Comparison of ENCODE assay signal across 15 cellular contexts in genomic region chr3:122427857-122428471, GRCh38. TPM values are rescaled to one million over a fixed set of nuclear protein-coding genes. Genes with fewer than 3 reads are reported as not detected.
A peak's percentile ranks its signal among the peaks of the same experiment; 100 is the strongest.
DNase-seq lines count a peak whose midpoint lies in the region; ATAC-seq and TF ChIP-seq lines count a peak whose summit lies in the region.
"Had no signal": no experiment of that assay in that cellular context is flagged by ENCODE, and none has a peak within 500 bp of the region (broad histone marks: within the 10 kb centered on the region; RNA-seq: fewer than 3 reads in every experiment).

No MANE protein-coding gene starts in this region.

- no peak overlapping the region for H3K9ac ChIP-seq in OCI-LY3 (ENCODE audit: low read length)
- H3K9ac ChIP-seq in mammary epithelial cell (ENCODE audit: insufficient read depth, low read length): no peak overlapping the region
- no peak overlapping the region for H3K9ac ChIP-seq in smooth muscle cell (ENCODE audit: low read depth)
- H3K9ac ChIP-seq: KMS-11, parathyroid adenoma had no signal

- H3K4me1 Mint-ChIP-seq in activated T-cell treated with anti-CD3 and anti-CD28 coated beads, Interleukin-2, amount 50 U/mL, for 24 hours (ENCODE audit: low read depth): peaks cover 33% of the 10 kb centered on the region

- no peaks in the 10 kb centered on the region for H3K27me3 Mint-ChIP-seq in activated T-cell treated with anti-CD3 and anti-CD28 coated beads, Interleukin-2, amount 50 U/mL, for 24 hours

- H3K36me3 ChIP-seq in OCI-LY3 (replicated peaks; ENCODE audit: low read depth, low read length): peaks cover 64% of the 10 kb centered on the region
- H3K36me3 ChIP-seq in mammary epithelial cell (ENCODE audit: insufficient read depth, low read length): peaks cover 39% of the 10 kb centered on the region
- peaks cover 10% of the 10 kb centered on the region for H3K36me3 ChIP-seq in smooth muscle cell (ENCODE audit: low read depth)

- no peak for TF ChIP-seq CTCF in OCI-LY3 (IDR thresholded peaks at IDR 0.05; ENCODE audit: low read depth, low read length)
- no peak for TF ChIP-seq CTCF in mammary epithelial cell (conservative IDR thresholded peaks at IDR 0.05 in 1 of 2, IDR thresholded peaks at IDR 0.05 in 1 of 2; ENCODE audit: extremely low read depth in 1 of 2, insufficient read depth in 1 of 2, low read depth in 1 of 2, low read length in 2 of 2)
- no peak for TF ChIP-seq CTCF in smooth muscle cell (IDR thresholded peaks at IDR 0.05; ENCODE audit: borderline replicate concordance, insufficient read depth, poor library complexity, severe bottlenecking)

- ATAC-seq in HG02763 (IDR thresholded peaks at IDR 0.05; ENCODE audit: unreplicated experiment) (no peak), HG03432 (IDR thresholded peaks at IDR 0.05; ENCODE audit: unreplicated experiment) (no peak)

- H3K79me2 ChIP-seq in OCI-LY3 (ENCODE audit: low read length): no peaks in the 10 kb centered on the region
- peaks cover 9% of the 10 kb centered on the region for H3K79me2 ChIP-seq in mammary epithelial cell (ENCODE audit: insufficient read depth, low read length)
- no peaks in the 10 kb centered on the region for H3K79me2 ChIP-seq in smooth muscle cell (ENCODE audit: low read depth)

- DNase-seq in activated T-cell treated with anti-CD3 and anti-CD28 coated beads, Interleukin-2, amount 50 U/mL, for 24 hours: no peak
- DNase-seq in activated T-cell treated with anti-CD3 and anti-CD28 coated beads for 4 hours: no peak
- DNase-seq in mammary epithelial cell: peak; percentile 34
- DNase-seq in smooth muscle cell (lab: John Stamatoyannopoulos, UW; ENCODE audit: unreplicated experiment): no peak
- no peak for DNase-seq in DMS53 (lab: John Stamatoyannopoulos, UW)
- DNase-seq: ACHN, dermis blood vessel endothelial cell, NCI-H1436 treated with DMSO at 0.1 percent for 48 hours, Peyer's patch, upper lobe of left lung had no signal

- in situ Hi-C loops in mammary epithelial cell (cut with MboI; ENCODE audit: low sequenced_read_pairs in 2 of 2): no loop called here

- WGBS in mammary epithelial cell (ENCODE audit: low coverage, missing lambda C conversion rate): 81% methylated on average over 2 of the region's 2 CpGs
- WGBS in smooth muscle cell (ENCODE audit: low lambda C conversion rate): 95% methylated on average over 2 of the region's 2 CpGs

- BruUV-seq in mammary epithelial cell (replicated peaks; lab: Mats Ljungman, UMichigan): no TSS peak

- H3K4me1 ChIP-seq in OCI-LY3 (ENCODE audit: low read length) (peaks cover 12% of the 10 kb centered on the region), mammary epithelial cell (ENCODE audit: insufficient read depth, low read length) (no peaks in the 10 kb centered on the region), smooth muscle cell (ENCODE audit: low read depth) (no peaks in the 10 kb centered on the region)
- H3K4me1 ChIP-seq: parathyroid adenoma, Peyer's patch, upper lobe of left lung had no signal

- H3K4me3 ChIP-seq in OCI-LY3 (ENCODE audit: low read length): no peak overlapping the region
- no peak overlapping the region for H3K4me3 ChIP-seq in mammary epithelial cell (replicated peaks in 1 of 3; ENCODE audit: insufficient read depth in 1 of 3, low read depth in 2 of 3, low read length in 3 of 3)
- no peak overlapping the region for H3K4me3 ChIP-seq in smooth muscle cell
- H3K4me3 ChIP-seq: Peyer's patch, upper lobe of left lung had no signal

- dilution Hi-C loops in mammary epithelial cell (cut with HindIII; ENCODE audit: low sequenced_read_pairs): no loop called here

- intact Hi-C loops in mammary epithelial cell (cut with micrococcal nuclease): no loop called here

- H3K36me3 Mint-ChIP-seq in activated T-cell treated with anti-CD3 and anti-CD28 coated beads, Interleukin-2, amount 50 U/mL, for 24 hours (ENCODE audit: low read depth): peaks cover 96% of the 10 kb centered on the region

- peaks cover 9% of the 10 kb centered on the region for H3K9me3 Mint-ChIP-seq in activated T-cell treated with anti-CD3 and anti-CD28 coated beads, Interleukin-2, amount 50 U/mL, for 24 hours

- CTCF ChIA-PET in mammary epithelial cell (lab: Charles Lee; ENCODE audit: low non-redundant PET): no interaction called here

- peak overlapping the region; percentile 93 for H3K27ac Mint-ChIP-seq in activated T-cell treated with anti-CD3 and anti-CD28 coated beads, Interleukin-2, amount 50 U/mL, for 24 hours

- no peaks in the 10 kb centered on the region for H4K20me1 ChIP-seq in OCI-LY3 (ENCODE audit: insufficient read depth, low read length)
- H4K20me1 ChIP-seq in mammary epithelial cell (ENCODE audit: insufficient read depth, low read length): no peaks in the 10 kb centered on the region
- H4K20me1 ChIP-seq in smooth muscle cell (ENCODE audit: low read depth): no peaks in the 10 kb centered on the region

- H3K9me3 ChIP-seq in OCI-LY3 (ENCODE audit: insufficient read depth, low read length) (no peaks in the 10 kb centered on the region), mammary epithelial cell (replicated peaks; ENCODE audit: insufficient read depth, low read length) (no peaks in the 10 kb centered on the region), smooth muscle cell (replicated peaks; ENCODE audit: low read depth) (no peaks in the 10 kb centered on the region)
- H3K9me3 ChIP-seq: Peyer's patch, upper lobe of left lung had no signal

- H3K27ac ChIP-seq in OCI-LY3 (ENCODE audit: low read length) (0 out of 2 replicates have a peak overlapping the region, but pooled peaks have one; percentile 9), mammary epithelial cell (ENCODE audit: insufficient read depth, low read depth, low read length) (peak overlapping the region; percentile 20), smooth muscle cell (ENCODE audit: low read depth) (peak overlapping the region; percentile 7)
- H3K27ac ChIP-seq: KMS-11, parathyroid adenoma, Peyer's patch, upper lobe of left lung had no signal

- no peaks in the 10 kb centered on the region for H3K27me3 ChIP-seq in OCI-LY3 (ENCODE audit: low read depth, low read length)
- H3K27me3 ChIP-seq in mammary epithelial cell (ENCODE audit: insufficient read depth, low read length): no peaks in the 10 kb centered on the region
- H3K27me3 ChIP-seq in smooth muscle cell (ENCODE audit: low read depth): no peaks in the 10 kb centered on the region
- H3K27me3 ChIP-seq: Peyer's patch, upper lobe of left lung had no signal

- H3K4me3 Mint-ChIP-seq in activated T-cell treated with anti-CD3 and anti-CD28 coated beads, Interleukin-2, amount 50 U/mL, for 24 hours: no peak overlapping the region

- peaks cover 6% of the 10 kb centered on the region for H3F3A ChIP-seq in smooth muscle cell (ENCODE audit: low read depth)

- H3K4me2 ChIP-seq in OCI-LY3 (ENCODE audit: low read length): peak overlapping the region; percentile 20; the same call in 1 of the 2 replicates
- H3K4me2 ChIP-seq in mammary epithelial cell (ENCODE audit: insufficient read depth, low read depth, low read length): no peak overlapping the region
- no peak overlapping the region for H3K4me2 ChIP-seq in smooth muscle cell
- H3K4me2 ChIP-seq: KMS-11 had no signal

- H2AFZ ChIP-seq in OCI-LY3 (ENCODE audit: low read depth, low read length) (no peak overlapping the region), mammary epithelial cell (ENCODE audit: low read depth, low read length) (no peak overlapping the region), smooth muscle cell (ENCODE audit: low read depth) (no peak overlapping the region)
- H2AFZ ChIP-seq: parathyroid adenoma had no signal

RNA-seq across cellular contexts. Expression of gene WDR5B, which starts 12.1 kb away (rescaled TPM):
- total RNA-seq in mammary epithelial cell (1 to 10 TPM; 3.0 to 4.3 TPM), smooth muscle cell (5.2 and 8.1 TPM in 2 replicates)
- polyA plus RNA-seq in mammary epithelial cell (1.4 TPM), smooth muscle cell (1.6 and 1.8 TPM in 2 replicates)
- polyA minus RNA-seq in mammary epithelial cell: 0.16 TPM

RNA-seq across cellular contexts. Expression of gene FAM162A, which starts 44.0 kb away (rescaled TPM):
- total RNA-seq in mammary epithelial cell (10 to 100 TPM; 14.2 to 55.3 TPM), smooth muscle cell (108 and 117 TPM in 2 replicates)
- polyA plus RNA-seq in mammary epithelial cell (76.5 TPM), smooth muscle cell (209 and 219 TPM in 2 replicates)
- polyA minus RNA-seq in mammary epithelial cell: 12.4 TPM

RNA-seq across cellular contexts. Expression of gene MIX23, which starts 44.9 kb away (rescaled TPM):
- 10 to 100 TPM; 13.2 to 42.1 TPM for total RNA-seq in mammary epithelial cell
- 16.0 TPM for polyA plus RNA-seq in mammary epithelial cell
- not detected for polyA minus RNA-seq in mammary epithelial cell
- total RNA-seq in smooth muscle cell: 48.8 and 62.2 TPM in 2 replicates
- 43.4 and 54.8 TPM in 2 replicates for polyA plus RNA-seq in smooth muscle cell
